In the genomic region with DNA sequence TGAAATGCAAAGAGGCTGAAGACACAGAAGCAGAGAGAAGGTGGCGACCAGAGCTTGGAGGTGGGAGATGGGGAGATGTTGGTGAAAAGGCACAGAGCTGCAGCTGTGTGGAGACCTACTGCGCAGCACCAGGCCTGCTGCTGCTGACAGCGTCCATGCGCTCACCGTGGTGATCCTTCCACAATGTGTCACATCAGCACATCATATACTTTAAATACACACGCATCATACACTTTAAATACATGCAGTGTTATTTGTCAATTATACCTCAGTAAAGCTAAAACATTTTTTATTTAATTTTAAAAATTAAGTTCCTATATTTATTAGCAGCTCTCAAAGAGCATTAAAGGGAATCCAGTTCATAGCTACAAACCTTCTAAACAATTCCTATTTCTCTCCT, we compare ENCODE assay signal across 31 cellular contexts.
"Had no signal": no experiment of that assay in that cellular context is flagged by ENCODE, and none has a peak within 500 bp of the region (broad histone marks: within the 10 kb centered on the region; RNA-seq: fewer than 3 reads in every experiment).

No MANE protein-coding gene starts in this region.

- H3K4me1 ChIP-seq: pancreas, psoas muscle, spleen, suprapubic skin, testis, tibial artery, transverse colon, upper lobe of right lung, uterus had no signal

- H3K9me3 Mint-ChIP-seq: naive thymus-derived CD8-positive, alpha-beta T cell; natural killer cell treated with Interleukin-12 subunit alpha and Interleukin-12 subunit beta and Interleukin-15 and Interleukin-18, amount 100 ng/mL, for 72 hours; stimulated activated memory B cell treated with anti-CD40 and anti-IgM and Interleukin-4, amounts not matched to agents 10 μg/mL and 1 μg/mL and 100 μg/mL, for 72 hours; stimulated activated naive CD8-positive, alpha-beta T cell treated with anti-CD3 and anti-CD28 coated beads, Interleukin-15, amount 100 ng/mL, for 72 hours; type B pancreatic cell had no signal

- H3K27ac Mint-ChIP-seq: naive thymus-derived CD8-positive, alpha-beta T cell; natural killer cell treated with Interleukin-12 subunit alpha and Interleukin-12 subunit beta and Interleukin-15 and Interleukin-18, amount 100 ng/mL, for 72 hours; progenitor cell of endocrine pancreas; stimulated activated memory B cell treated with anti-CD40 and anti-IgM and Interleukin-4, amounts not matched to agents 10 μg/mL and 1 μg/mL and 100 μg/mL, for 72 hours; type B pancreatic cell had no signal

- H3K4me2 ChIP-seq: smooth muscle cell had no signal

- H3K4me1 Mint-ChIP-seq: naive B cell; naive thymus-derived CD8-positive, alpha-beta T cell had no signal

- ATAC-seq: naive thymus-derived CD8-positive, alpha-beta T cell; natural killer cell treated with Interleukin-12 subunit alpha and Interleukin-12 subunit beta and Interleukin-15 and Interleukin-18, amount 100 ng/mL, for 72 hours; pancreas; psoas muscle; sciatic nerve; stimulated activated memory B cell treated with anti-CD40 and anti-IgM and Interleukin-4, amounts not matched to agents 10 μg/mL and 1 μg/mL and 100 μg/mL, for 72 hours; stimulated activated naive CD8-positive, alpha-beta T cell treated with anti-CD3 and anti-CD28 coated beads, Interleukin-15, amount 100 ng/mL, for 72 hours; stimulated activated naive CD8-positive, alpha-beta T cell treated with anti-CD3 and anti-CD28 coated beads, Interleukin-15, Interleukin-2, amounts not matched to agents 100 U/mL and 50 U/mL, for 24 hours; upper lobe of right lung had no signal

- H3K36me3 ChIP-seq: neutrophil, pancreas, spleen, suprapubic skin, tibial artery, transverse colon, upper lobe of right lung, uterus had no signal

- DNase-seq: naive B cell; naive thymus-derived CD8-positive, alpha-beta T cell; nucleus accumbens; pancreas; posterior cingulate gyrus; psoas muscle; right cardiac atrium; spleen; stimulated activated CD4-positive, alpha-beta T cell treated with anti-CD3 and anti-CD28 coated beads, Interleukin-12 subunit alpha, Interleukin-12 subunit beta, amount 100 ng/mL, for 4 hours; stimulated activated CD4-positive, alpha-beta T cell treated with anti-CD3 and anti-CD28 coated beads, Interleukin-1b, Interleukin-23, amount 100 ng/mL, for 48 hours; stimulated activated CD4-positive, alpha-beta T cell treated with anti-CD3 and anti-CD28 coated beads, Interleukin-4, amount 100 ng/mL, for 1 hour; stimulated activated CD4-positive, alpha-beta T cell treated with anti-CD3 and anti-CD28 coated beads, Interleukin-4, amount 100 ng/mL, for 4 hours; stimulated activated CD8-positive, alpha-beta memory T cell treated with anti-CD3 and anti-CD28 coated beads, Interleukin-4, amount 100 ng/mL, for 48 hours; stimulated activated naive CD4-positive, alpha-beta T cell; stimulated activated naive CD8-positive, alpha-beta T cell treated with anti-CD3 and anti-CD28 coated beads, Interleukin-15, amount 100 ng/mL, for 72 hours; stimulated activated naive CD8-positive, alpha-beta T cell treated with anti-CD3 and anti-CD28 coated beads, Interleukin-15, Interleukin-2, amounts not matched to agents 100 U/mL and 50 U/mL, for 24 hours; substantia nigra; testis; tibial artery; transverse colon; upper lobe of right lung; uterus had no signal

- H3K4me3 Mint-ChIP-seq: naive B cell; naive thymus-derived CD8-positive, alpha-beta T cell; natural killer cell treated with Interleukin-12 subunit alpha and Interleukin-12 subunit beta and Interleukin-15 and Interleukin-18, amount 100 ng/mL, for 72 hours; stimulated activated memory B cell treated with anti-CD40 and anti-IgM and Interleukin-4, amounts not matched to agents 10 μg/mL and 1 μg/mL and 100 μg/mL, for 72 hours; stimulated activated naive CD8-positive, alpha-beta T cell treated with anti-CD3 and anti-CD28 coated beads, Interleukin-15, amount 100 ng/mL, for 72 hours; type B pancreatic cell had no signal

- H3K36me3 Mint-ChIP-seq: naive B cell; naive thymus-derived CD8-positive, alpha-beta T cell; natural killer cell treated with Interleukin-12 subunit alpha and Interleukin-12 subunit beta and Interleukin-15 and Interleukin-18, amount 100 ng/mL, for 72 hours; stimulated activated memory B cell treated with anti-CD40 and anti-IgM and Interleukin-4, amounts not matched to agents 10 μg/mL and 1 μg/mL and 100 μg/mL, for 72 hours; type B pancreatic cell had no signal

- H3K9me3 ChIP-seq: neutrophil, pancreas, psoas muscle, spleen, suprapubic skin, testis, tibial artery, transverse colon, upper lobe of right lung, uterus had no signal

- H3K27ac ChIP-seq: neutrophil, pancreas, psoas muscle, skin epidermis, spleen, suprapubic skin, testis, tibial artery, transverse colon, upper lobe of right lung, uterus had no signal

- H3K27me3 ChIP-seq: neutrophil, pancreas, testis, transverse colon, upper lobe of right lung, uterus had no signal

- FAIRE-seq: pancreas had no signal

- H3K4me3 ChIP-seq: pancreas, psoas muscle, skin epidermis, smooth muscle cell, spleen, suprapubic skin, testis, tibial artery, transverse colon, upper lobe of right lung, uterus had no signal
